18 cellular contexts compared by ENCODE assay signal in genomic region chr2:160076239-160076638, GRCh38. TPM values are rescaled to one million over a fixed set of nuclear protein-coding genes. Genes with fewer than 3 reads are reported as not detected.
DNase-seq lines count a peak whose midpoint lies in the region; ATAC-seq and TF ChIP-seq lines count a peak whose summit lies in the region.
"Had no signal": no experiment of that assay in that cellular context is flagged by ENCODE, and none has a peak within 500 bp of the region (broad histone marks: within the 10 kb centered on the region; RNA-seq: fewer than 3 reads in every experiment).

No MANE protein-coding gene starts in this region.

- no TSS peak for BruUV-seq in mammary epithelial cell (replicated peaks; lab: Mats Ljungman, UMichigan)

- TF ChIP-seq POLR2A in breast epithelium (IDR thresholded peaks at IDR 0.05): no peak

- H3K27me3 ChIP-seq in breast epithelium: no peaks in the 10 kb centered on the region
- H3K27me3 ChIP-seq in mammary epithelial cell (ENCODE audit: insufficient read depth, low read length): no peaks in the 10 kb centered on the region
- no peaks in the 10 kb centered on the region for H3K27me3 ChIP-seq in BE2C
- H3K27me3 ChIP-seq: MG63 had no signal

- H3K9ac ChIP-seq in mammary epithelial cell (ENCODE audit: insufficient read depth, low read length): no peak overlapping the region

- H3K79me2 ChIP-seq in mammary epithelial cell (ENCODE audit: insufficient read depth, low read length): no peaks in the 10 kb centered on the region

- in situ Hi-C loops in mammary epithelial cell (cut with MboI; ENCODE audit: low sequenced_read_pairs in 2 of 2): loop anchor here in 1 of 2 donors (25.0 kb wide), 1 partner anchor 911 kb away; no protein-coding TSS in a partner anchor

- no peak overlapping the region for H2AFZ ChIP-seq in mammary epithelial cell (ENCODE audit: low read depth, low read length)
- H2AFZ ChIP-seq: GM23338 had no signal

- H3K27me3 Mint-ChIP-seq in activated naive CD4-positive, alpha-beta T cell treated with anti-CD3 and anti-CD28 coated beads for 36 hours (ENCODE audit: low read depth): peaks cover 10% of the 10 kb centered on the region

- no peak overlapping the region for H3K4me3 ChIP-seq in breast epithelium
- H3K4me3 ChIP-seq in mammary epithelial cell (replicated peaks in 1 of 3; ENCODE audit: insufficient read depth in 1 of 3, low read depth in 2 of 3, low read length in 3 of 3): no peak overlapping the region
- no peak overlapping the region for H3K4me3 ChIP-seq in mucosa of descending colon
- H3K4me3 ChIP-seq in BE2C (ENCODE audit: low read depth, low read length): no peak overlapping the region
- H3K4me3 ChIP-seq: GM23338, MG63 had no signal

- no peak overlapping the region for H3K4me3 Mint-ChIP-seq in activated naive CD4-positive, alpha-beta T cell treated with anti-CD3 and anti-CD28 coated beads for 36 hours
- H3K4me3 Mint-ChIP-seq: CD4-positive, alpha-beta memory T cell; GM23338 had no signal

- H3K4me2 ChIP-seq in mammary epithelial cell (ENCODE audit: insufficient read depth, low read depth, low read length): no peak overlapping the region
- H3K4me2 ChIP-seq: GM23338 had no signal

- H3K27ac ChIP-seq in breast epithelium (peak overlapping the region; percentile 14 to 60), mammary epithelial cell (ENCODE audit: insufficient read depth, low read depth, low read length) (no peak overlapping the region)

- H3K27ac Mint-ChIP-seq in activated naive CD4-positive, alpha-beta T cell treated with anti-CD3 and anti-CD28 coated beads for 36 hours: no peak overlapping the region
- H3K27ac Mint-ChIP-seq: CD4-positive, alpha-beta memory T cell; GM23338 had no signal

- dilution Hi-C loops in mammary epithelial cell (cut with HindIII; ENCODE audit: low sequenced_read_pairs): no loop called here

- no peaks in the 10 kb centered on the region for H3K9me3 Mint-ChIP-seq in activated naive CD4-positive, alpha-beta T cell treated with anti-CD3 and anti-CD28 coated beads for 36 hours

- no peaks in the 10 kb centered on the region for H4K20me1 ChIP-seq in mammary epithelial cell (ENCODE audit: insufficient read depth, low read length)

- no peaks in the 10 kb centered on the region for H3K4me1 Mint-ChIP-seq in activated naive CD4-positive, alpha-beta T cell treated with anti-CD3 and anti-CD28 coated beads for 36 hours (ENCODE audit: low read depth)
- H3K4me1 Mint-ChIP-seq: CD4-positive, alpha-beta memory T cell; GM23338 had no signal

- peak; percentile 35 for ATAC-seq in mucosa of descending colon
- no peak for ATAC-seq in GM21360 (IDR thresholded peaks at IDR 0.05; ENCODE audit: unreplicated experiment)
- ATAC-seq in GM21390 (IDR thresholded peaks at IDR 0.05; ENCODE audit: unreplicated experiment): no peak
- ATAC-seq: GM23338 had no signal

- intact Hi-C loops in breast epithelium (cut with DNase I; ENCODE audit: low total_unique reads) (no loop called here), mammary epithelial cell (cut with micrococcal nuclease) (no loop called here), mucosa of descending colon (cut with DNase I, micrococcal nuclease) (no loop called here)
- intact Hi-C loops in activated naive CD4-positive, alpha-beta T cell treated with anti-CD3 and anti-CD28 coated beads for 36 hours (cut with micrococcal nuclease): no loop called here

- TF ChIP-seq CTCF in breast epithelium (IDR thresholded peaks at IDR 0.05) (no peak), mammary epithelial cell (conservative IDR thresholded peaks at IDR 0.05 in 1 of 2, IDR thresholded peaks at IDR 0.05 in 1 of 2; ENCODE audit: extremely low read depth in 1 of 2, insufficient read depth in 1 of 2, low read depth in 1 of 2, low read length in 2 of 2) (no peak), mucosa of descending colon (IDR thresholded peaks at IDR 0.05) (no peak), BE2C (IDR thresholded peaks at IDR 0.05; ENCODE audit: low read depth, low read length) (no peak)

- H3K36me3 ChIP-seq in breast epithelium: no peaks in the 10 kb centered on the region
- no peaks in the 10 kb centered on the region for H3K36me3 ChIP-seq in mammary epithelial cell (ENCODE audit: insufficient read depth, low read length)
- no peaks in the 10 kb centered on the region for H3K36me3 ChIP-seq in mucosa of descending colon (ENCODE audit: low read depth)
- H3K36me3 ChIP-seq in BE2C: no peaks in the 10 kb centered on the region
- H3K36me3 ChIP-seq: MG63 had no signal

- H3K9me3 ChIP-seq in breast epithelium (no peaks in the 10 kb centered on the region), mammary epithelial cell (replicated peaks; ENCODE audit: insufficient read depth, low read length) (no peaks in the 10 kb centered on the region), mucosa of descending colon (peaks cover 3% of the 10 kb centered on the region), BE2C (no peaks in the 10 kb centered on the region)

- H3K4me1 ChIP-seq in breast epithelium: no peaks in the 10 kb centered on the region
- H3K4me1 ChIP-seq in mammary epithelial cell (ENCODE audit: insufficient read depth, low read length): peaks cover 12% of the 10 kb centered on the region
- H3K4me1 ChIP-seq in mucosa of descending colon (ENCODE audit: low read depth): peaks cover 24% of the 10 kb centered on the region
- no peaks in the 10 kb centered on the region for H3K4me1 ChIP-seq in BE2C

- 97% methylated on average over 2 of the region's 2 CpGs for WGBS in mammary epithelial cell (ENCODE audit: low coverage, missing lambda C conversion rate)

- CTCF ChIA-PET in mammary epithelial cell (lab: Charles Lee; ENCODE audit: low non-redundant PET): no interaction called here
- CTCF ChIA-PET in activated naive CD4-positive, alpha-beta T cell treated with anti-CD3 and anti-CD28 coated beads for 36 hours (lab: Charles Lee): interaction anchor here (0.6 to 1.5 kb wide), 4 partner anchors 10 to 526 kb away, joined by 3 to 6 read pairs (median 4); no protein-coding TSS in a partner anchor

- no peaks in the 10 kb centered on the region for H3K36me3 Mint-ChIP-seq in activated naive CD4-positive, alpha-beta T cell treated with anti-CD3 and anti-CD28 coated beads for 36 hours (ENCODE audit: low read depth)
- H3K36me3 Mint-ChIP-seq: CD4-positive, alpha-beta memory T cell had no signal

- no peak for DNase-seq in breast epithelium (ENCODE audit: low spot score in 2 of 2)
- DNase-seq in mammary epithelial cell: no peak
- peak; percentile 85 for DNase-seq in NCI-H1105 treated with DMSO at 0.1 percent for 48 hours (lab: John Stamatoyannopoulos, UW)
- peak in 1 of 3 donors; percentile 47 for DNase-seq in mucosa of descending colon
- no peak for DNase-seq in activated naive CD4-positive, alpha-beta T cell treated with anti-CD3 and anti-CD28 coated beads for 36 hours
- DNase-seq in BE2C: no peak
- DNase-seq: CD4-positive, alpha-beta memory T cell; DMS79; MG63; NCI-H2081 treated with DMSO at 0.1 percent for 48 hours; NCI-H526 treated with DMSO at 0.1 percent for 48 hours; NK-92 treated with Interleukin-12 subunit alpha and Interleukin-12 subunit beta, amount 100 ng/mL, for 24 hours; OCI-M1; RPMI8226 had no signal

RNA-seq across cellular contexts. Expression of gene PLA2R1, which starts 13.8 kb away (rescaled TPM):
- 10 to 100 TPM; 12.5 to 49.9 (median 27.9) TPM for total RNA-seq in breast epithelium
- 10 to 100 TPM; 10.8 to 17.8 TPM for total RNA-seq in mammary epithelial cell
- polyA plus RNA-seq in mammary epithelial cell: 5.3 TPM
- polyA minus RNA-seq in mammary epithelial cell: 10.3 TPM
- 10 to 100 TPM in 2 of 3 donors, 1 to 10 TPM in 1; 8.0 to 19.1 (median 11.1) TPM for total RNA-seq in mucosa of descending colon
- total RNA-seq in activated naive CD4-positive, alpha-beta T cell treated with anti-CD3 and anti-CD28 coated beads for 36 hours: not detected
- not detected for polyA plus RNA-seq in BE2C (2012; ENCODE audit: insufficient read depth, insufficient read length, low read depth)
- total RNA-seq: A673; CD4-positive, alpha-beta memory T cell had no signal
- polyA plus RNA-seq: CD4-positive, alpha-beta memory T cell had no signal

Comparison
In these comparisons a context has a peak if more than half of its experiments do, and no peak if none do; other contexts are left out.
1. RNA of gene PLA2R1, which starts 13.8 kb away (total RNA-seq): 12.5 to 49.9 TPM in breast epithelium, 10.8 to 17.8 TPM in mammary epithelial cell and 8.0 to 19.1 TPM in mucosa of descending colon; not detected in activated naive CD4-positive, alpha-beta T cell treated with anti-CD3 and anti-CD28 coated beads for 36 hours; every median in the first group is over 4 times any median in the second.